Comparison of ENCODE assay signal across 1 cellular context in genomic region chr3:12308517-12308916, GRCh38.
TF ChIP-seq lines count a peak whose summit lies in the region.

No MANE protein-coding gene starts in this region.

TF ChIP-seq in SK-N-SH, 30 proteins besides CTCF, POLR2A, EP300 and RAD21:
- TF ChIP-seq RXRA (IDR thresholded peaks at IDR 0.05; ENCODE audit: borderline replicate concordance, low read depth) (no peak), FOSL2 (IDR thresholded peaks at IDR 0.05; ENCODE audit: borderline replicate concordance, low read depth) (peak; percentile 47; the same call in 1 of the 2 replicates), NRF1 (IDR thresholded peaks at IDR 0.05; ENCODE audit: low read depth, low read length) (no peak), JUND (IDR thresholded peaks at IDR 0.05) (peak; percentile 70)
